Comparison of ENCODE assay signal across 14 cellular contexts in the genomic region with DNA sequence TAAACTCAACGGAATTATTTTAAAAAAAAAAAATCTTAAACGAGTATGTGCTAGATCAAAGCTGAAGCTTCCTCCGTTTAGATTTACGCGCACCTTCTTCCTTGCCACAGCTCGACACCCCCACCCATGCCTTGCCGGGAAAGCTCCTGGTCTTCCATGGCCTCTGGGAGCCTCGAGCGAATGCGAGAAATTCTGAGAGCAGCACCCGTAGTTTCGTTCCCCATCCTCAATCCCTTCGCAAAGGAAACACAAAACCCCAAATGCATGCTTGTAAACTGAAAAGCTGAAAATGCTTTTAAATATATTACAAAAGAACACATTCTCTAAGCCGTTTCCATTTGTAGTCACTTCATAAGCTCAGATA.
DNase-seq lines count a peak whose midpoint lies in the region; ATAC-seq and TF ChIP-seq lines count a peak whose summit lies in the region.
"Had no signal": no experiment of that assay in that cellular context is flagged by ENCODE, and none has a peak within 500 bp of the region (broad histone marks: within the 10 kb centered on the region; RNA-seq: fewer than 3 reads in every experiment).

No MANE protein-coding gene starts in this region.

- DNase-seq in ELF-1 (ENCODE audit: low read depth, low spot score) (peak; percentile 53), NT2/D1 (ENCODE audit: low read depth, low spot score) (no peak), epithelial cell of esophagus (ENCODE audit: low read depth) (peak; percentile 56), nephron progenitor cell (peak; percentile 36), C1 segment of cervical spinal cord (lab: John Stamatoyannopoulos, UW) (no peak), RKO (ENCODE audit: low spot score) (no peak)
- no peak for DNase-seq in stimulated activated CD4-positive, alpha-beta T cell treated with anti-CD3 and anti-CD28 coated beads, Interleukin-4, amount 100 ng/mL, for 1 hour
- DNase-seq: activated CD8-positive, alpha-beta memory T cell treated with anti-CD3 and anti-CD28 coated beads for 24 hours; GF-D8; OCI-M1 had no signal

- H3K9me3 ChIP-seq in NT2/D1 (ENCODE audit: insufficient read depth, low read length), result no peaks in the 10 kb centered on the region
- H3K9me3 ChIP-seq: adrenal gland, esophagus muscularis mucosa had no signal

- no peaks in the 10 kb centered on the region for H3K36me3 Mint-ChIP-seq in nephron progenitor cell (ENCODE audit: low read depth)

- H3K9me3 Mint-ChIP-seq in nephron progenitor cell, result peaks cover 15% of the 10 kb centered on the region

- peaks cover 25% of the 10 kb centered on the region for H3K4me1 Mint-ChIP-seq in nephron progenitor cell

- no peak overlapping the region for H3K27ac Mint-ChIP-seq in nephron progenitor cell

- TF ChIP-seq CTCF in epithelial cell of esophagus (IDR thresholded peaks at IDR 0.05; ENCODE audit: insufficient read depth, low read depth, low read length, missing control alignments) (no peak), nephron progenitor cell (IDR thresholded peaks at IDR 0.05) (no peak)

- H3K4me3 Mint-ChIP-seq in nephron progenitor cell, result peak overlapping the region; percentile 93

- peak overlapping the region; percentile 32 for H3K9ac ChIP-seq in NT2/D1 (ENCODE audit: insufficient read length, low read depth)
- H3K9ac ChIP-seq: BLaER1 had no signal

- ATAC-seq in HG03457 (IDR thresholded peaks at IDR 0.05; ENCODE audit: unreplicated experiment), result no peak

- no peaks in the 10 kb centered on the region for H3K4me1 ChIP-seq in NT2/D1 (ENCODE audit: insufficient read depth, insufficient read length)
- H3K4me1 ChIP-seq: BLaER1 had no signal

- H3K4me3 ChIP-seq in NT2/D1 (ENCODE audit: insufficient read length, low read depth) (peak overlapping the region; percentile 56), epithelial cell of esophagus (ENCODE audit: low read length) (peak overlapping the region; percentile 86)
- H3K4me3 ChIP-seq: adrenal gland, BLaER1 had no signal

- H3K27me3 Mint-ChIP-seq in nephron progenitor cell (ENCODE audit: low read depth, poor library complexity), result peaks cover 69% of the 10 kb centered on the region

- H3K36me3 ChIP-seq in NT2/D1 (ENCODE audit: insufficient read depth, insufficient read length, low read length), result no peaks in the 10 kb centered on the region
- H3K36me3 ChIP-seq: adrenal gland, BLaER1, esophagus muscularis mucosa had no signal

- peaks cover 64% of the 10 kb centered on the region for H3K27me3 ChIP-seq in NT2/D1 (ENCODE audit: insufficient read depth, insufficient read length)
- H3K27me3 ChIP-seq: BLaER1 had no signal

Comparison
In these comparisons a context has a peak if more than half of its experiments do, and no peak if none do; other contexts are left out.
1. DNase-seq: peak in ELF-1 (single experiment), epithelial cell of esophagus (single experiment) and nephron progenitor cell (single experiment); none in NT2/D1 (single experiment), C1 segment of cervical spinal cord (0 of 14), stimulated activated CD4-positive, alpha-beta T cell treated with anti-CD3 and anti-CD28 coated beads, Interleukin-4, amount 100 ng/mL, for 1 hour (single experiment) and RKO (single experiment).